8 cellular contexts compared by ENCODE assay signal in the genomic region with DNA sequence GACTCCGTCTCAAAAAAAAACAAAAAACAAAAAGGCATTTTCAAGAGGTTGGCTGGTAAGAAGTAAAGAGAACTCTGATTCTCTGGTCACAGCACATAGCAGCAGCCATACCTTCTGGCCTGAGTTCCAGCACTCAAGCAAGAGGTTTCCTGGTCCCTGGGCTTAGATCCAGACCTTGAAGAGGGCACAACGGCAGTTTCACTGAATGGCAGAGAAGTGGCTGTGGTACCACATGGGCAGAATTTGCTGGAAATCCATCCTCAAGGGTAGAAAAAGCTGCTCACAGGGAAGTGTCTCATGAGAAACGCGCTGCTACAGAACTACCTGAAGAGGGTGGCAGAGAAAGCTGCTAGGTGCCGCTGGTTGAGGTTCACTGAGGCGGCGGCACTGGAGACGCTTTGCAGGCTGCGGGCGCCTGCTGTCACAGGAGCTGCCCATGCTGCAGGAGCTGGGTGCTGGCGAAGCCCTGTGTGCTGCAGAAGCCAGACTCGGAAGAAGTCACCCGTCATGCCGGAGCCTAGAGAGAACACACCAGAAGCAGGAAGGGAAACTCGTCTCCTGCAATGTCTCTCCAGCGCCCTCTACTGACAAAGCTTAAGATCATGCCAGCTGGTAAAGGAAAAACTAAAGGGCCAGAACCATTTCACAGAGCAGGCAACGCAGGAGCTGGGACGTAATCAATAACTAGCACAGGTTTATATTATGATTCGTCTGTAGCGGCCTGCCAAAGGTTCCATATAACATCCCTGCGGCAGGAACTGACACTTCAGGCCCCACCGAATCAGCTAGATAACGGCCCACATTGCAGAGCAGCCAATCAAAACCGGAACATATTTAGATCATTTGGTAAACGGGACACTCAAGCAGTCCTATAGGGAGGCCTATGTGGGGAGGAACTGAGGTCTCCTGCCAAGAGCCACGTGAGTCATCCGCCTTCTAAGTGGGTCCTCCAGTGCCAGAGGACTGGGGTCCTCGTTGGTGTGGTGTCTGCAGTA. TPM values are rescaled to one million over a fixed set of nuclear protein-coding genes. Genes with fewer than 3 reads are reported as not detected.
DNase-seq lines count a peak whose midpoint lies in the region; ATAC-seq and TF ChIP-seq lines count a peak whose summit lies in the region.

No MANE protein-coding gene starts in this region.

- WGBS in IMR-90 (ENCODE audit: extremely low coverage in 2 of 2, insufficient read length in 1 of 2), 2 experiments: 34% methylated on average over 17 of the region's 28 CpGs; no CpG with 5 or more reads in 1 of the 2 experiments

- no peak overlapping the region for H4K91ac ChIP-seq in IMR-90 (ENCODE audit: insufficient read depth, low read depth, low read length)

- H3K36me3 Mint-ChIP-seq in naive B cell: no peaks in the 10 kb centered on the region

- H2BK15ac ChIP-seq in IMR-90 (ENCODE audit: low read depth, low read length): no peak overlapping the region

- peaks cover 18 to 66% (median 35%) of the 10 kb centered on the region in 3 donors for H3K4me1 Mint-ChIP-seq in naive B cell
- H3K4me1 Mint-ChIP-seq in stimulated activated naive CD8-positive, alpha-beta T cell treated with anti-CD3 and anti-CD28 coated beads, Interleukin-15, amount 100 ng/mL, for 72 hours: peaks cover 65% of the 10 kb centered on the region

- in situ Hi-C loops in IMR-90 (cut with MboI; ENCODE audit: low sequenced_read_pairs): no loop called here

- DNase-seq in activated gamma-delta T cell treated with Interleukin-2 at 50 U/mL for 16 hours: peak; percentile 79
- no peak for DNase-seq in activated gamma-delta T cell (lab: John Stamatoyannopoulos, UW)
- peak; percentile 86 for DNase-seq in IMR-90
- DNase-seq in activated T-cell treated with anti-CD3 and anti-CD28 coated beads for 4 hours: peak; percentile 71
- DNase-seq in naive B cell: peak; percentile 85
- DNase-seq in stimulated activated naive CD8-positive, alpha-beta T cell treated with anti-CD3 and anti-CD28 coated beads, Interleukin-15, amount 100 ng/mL, for 72 hours: peak; percentile 79

- no peak overlapping the region for H3K14ac ChIP-seq in IMR-90 (replicated peaks; ENCODE audit: low read depth, low read length)

- H3K27ac Mint-ChIP-seq in naive B cell: peak overlapping the region; percentile 24 to 93 (median 76)
- H3K27ac Mint-ChIP-seq in stimulated activated naive CD8-positive, alpha-beta T cell treated with anti-CD3 and anti-CD28 coated beads, Interleukin-15, amount 100 ng/mL, for 72 hours: peak overlapping the region; percentile 87 to 90

- no peak overlapping the region for H3K23ac ChIP-seq in IMR-90 (ENCODE audit: low read depth, low read length)

- no peak overlapping the region for H3K4ac ChIP-seq in IMR-90 (ENCODE audit: low read depth, low read length)

- H3K4me2 ChIP-seq in IMR-90 (ENCODE audit: low read depth, low read length) (peak overlapping the region; percentile 25), OCI-LY3 (ENCODE audit: low read length) (peak overlapping the region; percentile 97)

- H4K20me1 ChIP-seq in IMR-90 (ENCODE audit: insufficient read depth, low read length) (peaks cover 3% of the 10 kb centered on the region; the same call in 1 of the 2 replicates), OCI-LY3 (ENCODE audit: insufficient read depth, low read length) (no peaks in the 10 kb centered on the region)

- peak overlapping the region in 1 of 2 experiments; percentile 57; a peak in 2 of 4 replicates for H4K8ac ChIP-seq in IMR-90 (ENCODE audit: low read depth in 2 of 2, low read length in 2 of 2)

- H2AFZ ChIP-seq in IMR-90 (replicated peaks; ENCODE audit: low read length, poor library complexity) (peak overlapping the region; percentile 81), OCI-LY3 (ENCODE audit: low read depth, low read length) (no peak overlapping the region)

- H2BK20ac ChIP-seq in IMR-90 (ENCODE audit: low read depth, low read length): no peak overlapping the region

- H4K5ac ChIP-seq in IMR-90 (ENCODE audit: low read depth, low read length): 0 out of 2 replicates have a peak overlapping the region, but pooled peaks have one; percentile 46

- H3K4me3 Mint-ChIP-seq in naive B cell: peak overlapping the region; percentile 85 to 97 (median 94)
- peak overlapping the region; percentile 96 to 100 for H3K4me3 Mint-ChIP-seq in stimulated activated naive CD8-positive, alpha-beta T cell treated with anti-CD3 and anti-CD28 coated beads, Interleukin-15, amount 100 ng/mL, for 72 hours

- H3K4me3 ChIP-seq in IMR-90 (ENCODE audit: insufficient read depth, low read depth, low read length): peak overlapping the region; percentile 2; the same call in 1 of the 2 replicates
- peak overlapping the region; percentile 82 for H3K4me3 ChIP-seq in OCI-LY3 (ENCODE audit: low read length)

- H3K9me3 ChIP-seq in IMR-90 (ENCODE audit: control insufficient read depth, insufficient read depth, low read length) (no peaks in the 10 kb centered on the region), OCI-LY3 (ENCODE audit: insufficient read depth, low read length) (no peaks in the 10 kb centered on the region)

- BruUV-seq in IMR-90 (replicated peaks; lab: Mats Ljungman, UMichigan): no TSS peak

- CTCF ChIA-PET in IMR-90 (lab: Yijun Ruan, JAX): interaction anchor here (0.6 to 1.7 kb wide), 12 partner anchors 10 to 106 kb away, joined by 3 to 9 read pairs (median 4); a partner anchor contains a TSS

- intact Hi-C loops in IMR-90 (cut with micrococcal nuclease): loop anchor here (1.0 kb wide), 1 partner anchor 70 kb away; no protein-coding TSS in a partner anchor

- H3K36me3 ChIP-seq in IMR-90 (ENCODE audit: control insufficient read depth, insufficient read depth, low read length) (peaks cover 11% of the 10 kb centered on the region), OCI-LY3 (replicated peaks; ENCODE audit: low read depth, low read length) (peaks cover 20% of the 10 kb centered on the region)

- no peaks in the 10 kb centered on the region for H3K9me3 Mint-ChIP-seq in naive B cell
- no peaks in the 10 kb centered on the region for H3K9me3 Mint-ChIP-seq in stimulated activated naive CD8-positive, alpha-beta T cell treated with anti-CD3 and anti-CD28 coated beads, Interleukin-15, amount 100 ng/mL, for 72 hours

- no peaks in the 10 kb centered on the region for H3K27me3 ChIP-seq in IMR-90 (ENCODE audit: control insufficient read depth, insufficient read depth, low read length)
- H3K27me3 ChIP-seq in OCI-LY3 (ENCODE audit: low read depth, low read length): no peaks in the 10 kb centered on the region

- no peak overlapping the region for H3K18ac ChIP-seq in IMR-90 (ENCODE audit: low read depth, low read length)

- TF ChIP-seq CTCF in IMR-90 (conservative IDR thresholded peaks at IDR 0.05; ENCODE audit: low read depth, low read length) (peak; percentile 89), OCI-LY3 (IDR thresholded peaks at IDR 0.05; ENCODE audit: low read depth, low read length) (peak; percentile 86)

- no peaks in the 10 kb centered on the region for H3K27me3 Mint-ChIP-seq in naive B cell
- no peaks in the 10 kb centered on the region for H3K27me3 Mint-ChIP-seq in stimulated activated naive CD8-positive, alpha-beta T cell treated with anti-CD3 and anti-CD28 coated beads, Interleukin-15, amount 100 ng/mL, for 72 hours

- peak overlapping the region; percentile 45; the same call in 1 of the 2 replicates for H2AK5ac ChIP-seq in IMR-90 (ENCODE audit: low read depth, low read length)

- H3K4me1 ChIP-seq in IMR-90 (ENCODE audit: control insufficient read depth, insufficient read depth, low read length): peaks cover 4% of the 10 kb centered on the region
- peaks cover 15% of the 10 kb centered on the region for H3K4me1 ChIP-seq in OCI-LY3 (ENCODE audit: low read length)

- H3K56ac ChIP-seq in IMR-90 (ENCODE audit: extremely low read depth, insufficient read depth, low read length): no peak overlapping the region

- peak; percentile 68 for ATAC-seq in IMR-90 (ENCODE audit: low read depth)
- peak; percentile 64 for ATAC-seq in esophagus mucosa
- peak; percentile 73 to 78 for ATAC-seq in naive B cell (ENCODE audit: low read depth in 2 of 2)
- ATAC-seq in stimulated activated naive CD8-positive, alpha-beta T cell treated with anti-CD3 and anti-CD28 coated beads, Interleukin-15, amount 100 ng/mL, for 72 hours: peak; percentile 77

- no peak overlapping the region for H3K27ac ChIP-seq in IMR-90 (ENCODE audit: insufficient read depth, low read length)
- peak overlapping the region; percentile 39 for H3K27ac ChIP-seq in OCI-LY3 (ENCODE audit: low read length)

- H3K9me1 ChIP-seq in IMR-90 (ENCODE audit: insufficient read depth, low read length): no peaks in the 10 kb centered on the region

- TF ChIP-seq POLR2A in IMR-90 (IDR thresholded peaks at IDR 0.05; ENCODE audit: low read depth, low read length): no peak

- dilution Hi-C loops in IMR-90 (cut with HindIII; ENCODE audit: low sequenced_read_pairs, unreplicated experiment): no loop called here

- peaks cover 3 to 42% of the 10 kb centered on the region in 2 experiments; a peak in 2 of 4 replicates for H3K79me1 ChIP-seq in IMR-90 (ENCODE audit: low read depth in 1 of 2, low read length in 2 of 2)

- H2BK5ac ChIP-seq in IMR-90 (ENCODE audit: low read depth, low read length, poor library complexity, severe bottlenecking): no peak overlapping the region

- POLR2A ChIA-PET in IMR-90 (lab: Charles Lee; ENCODE audit: unreplicated experiment): interaction anchor here (0.6 kb wide), 1 partner anchor 20 kb away, joined by 5 read pairs; no protein-coding TSS in a partner anchor

- no peak overlapping the region for H2BK120ac ChIP-seq in IMR-90 (ENCODE audit: low read depth, low read length)

- peak overlapping the region; percentile 12 for H2AK9ac ChIP-seq in IMR-90 (replicated peaks; ENCODE audit: low read depth, low read length, poor library complexity)

- peaks cover 28% of the 10 kb centered on the region for H3K79me2 ChIP-seq in OCI-LY3 (ENCODE audit: low read length)

- H3K9ac ChIP-seq in IMR-90 (ENCODE audit: low read depth, low read length) (0 out of 2 replicates have a peak overlapping the region, but pooled peaks have one; percentile 24), OCI-LY3 (ENCODE audit: low read length) (peak overlapping the region; percentile 61)

- TF ChIP-seq RAD21 in IMR-90 (IDR thresholded peaks at IDR 0.05; ENCODE audit: low read length): peak; percentile 78

RNA-seq across cellular contexts. Expression of a gene that starts 5.4 kb away (rescaled TPM):
- 0.56 and 0.72 TPM in 2 replicates for total RNA-seq in IMR-90 (2012; rRNA removed)
- polyA plus RNA-seq in IMR-90 (2012; rRNA removed): 4.0 and 4.1 TPM in 2 replicates
- 2.3 and 4.0 TPM in 2 replicates for polyA plus RNA-seq in IMR-90 (2012; cell fraction: cytosol; rRNA removed)
- polyA plus RNA-seq in IMR-90 (2012; cell fraction: nucleus; rRNA removed; ENCODE audit: low replicate concordance): 1.7 and 4.7 TPM in 2 replicates
- 9.7 TPM for total RNA-seq in esophagus mucosa
- polyA plus RNA-seq in naive B cell (ENCODE audit: low read depth in 6 of 6): 1 to 10 TPM in 4 of 6 donors, under 1 TPM in 1, not detected in 1; 0.38 to 2.7 (median 1.6) TPM

RNA-seq across cellular contexts. Expression of a gene that starts 17.0 kb away (rescaled TPM):
- total RNA-seq in IMR-90 (2012; rRNA removed) (8.2 and 8.3 TPM in 2 replicates), esophagus mucosa (5.6 TPM)
- polyA plus RNA-seq in IMR-90 (2012; rRNA removed) (12.7 and 14.5 TPM in 2 replicates), naive B cell (ENCODE audit: low read depth in 6 of 6) (under 1 TPM in 1 of 6 donors, not detected in 5; 0.47 TPM)
- polyA plus RNA-seq in IMR-90 (2012; cell fraction: cytosol; rRNA removed): 9.2 and 18.7 TPM in 2 replicates
- 15.6 and 43.0 TPM in 2 replicates for polyA plus RNA-seq in IMR-90 (2012; cell fraction: nucleus; rRNA removed; ENCODE audit: low replicate concordance)

RNA-seq across cellular contexts. Expression of a gene that starts 30.3 kb away (rescaled TPM):
- total RNA-seq in IMR-90 (2012; rRNA removed): not detected in 2 replicates
- not detected in 2 replicates for polyA plus RNA-seq in IMR-90 (2012; rRNA removed)
- polyA plus RNA-seq in IMR-90 (2012; cell fraction: cytosol; rRNA removed): not detected in 2 replicates
- polyA plus RNA-seq in IMR-90 (2012; cell fraction: nucleus; rRNA removed; ENCODE audit: low replicate concordance): 0.02 and 0.12 TPM in 2 replicates
- not detected for total RNA-seq in esophagus mucosa
- polyA plus RNA-seq in naive B cell (ENCODE audit: low read depth in 6 of 6): not detected

RNA-seq across cellular contexts. Expression of a gene that starts 58.6 kb away (rescaled TPM):
- total RNA-seq in IMR-90 (2012; rRNA removed) (not detected in 2 replicates), esophagus mucosa (not detected)
- polyA plus RNA-seq in IMR-90 (2012; rRNA removed) (0.12 and 0.27 TPM in 2 replicates), naive B cell (ENCODE audit: low read depth in 6 of 6) (not detected)
- 0.18 TPM in 1 of 2 replicates, not detected in the other for polyA plus RNA-seq in IMR-90 (2012; cell fraction: cytosol; rRNA removed)
- polyA plus RNA-seq in IMR-90 (2012; cell fraction: nucleus; rRNA removed; ENCODE audit: low replicate concordance): 0.29 and 0.42 TPM in 2 replicates
